In genomic region chr10:3090914-3091313, GRCh38 we compare ENCODE assay signal across 8 cellular contexts. TPM values are rescaled to one million over a fixed set of nuclear protein-coding genes. Genes with fewer than 3 reads are reported as not detected.
DNase-seq lines count a peak whose midpoint lies in the region; ATAC-seq and TF ChIP-seq lines count a peak whose summit lies in the region.

No MANE protein-coding gene starts in this region.

- peak overlapping the region; percentile 73 for H3K18ac ChIP-seq in IMR-90 (ENCODE audit: low read depth, low read length)

- peak overlapping the region; percentile 85 for H3K4ac ChIP-seq in IMR-90 (ENCODE audit: low read depth, low read length)

- H2AFZ ChIP-seq in IMR-90 (replicated peaks; ENCODE audit: low read length, poor library complexity), result peak overlapping the region; percentile 12

- TF ChIP-seq CTCF in IMR-90 (conservative IDR thresholded peaks at IDR 0.05; ENCODE audit: low read depth, low read length), result no peak
- no peak for TF ChIP-seq CTCF in breast epithelium (IDR thresholded peaks at IDR 0.05)

- peaks cover 34% of the 10 kb centered on the region for H3K4me1 ChIP-seq in IMR-90 (ENCODE audit: control insufficient read depth, insufficient read depth, low read length)
- peaks cover 0 to 4% of the 10 kb centered on the region in 2 donors for H3K4me1 ChIP-seq in breast epithelium

- H3K36me3 ChIP-seq in IMR-90 (ENCODE audit: control insufficient read depth, insufficient read depth, low read length) (peaks cover 26% of the 10 kb centered on the region), breast epithelium (no peaks in the 10 kb centered on the region)

- peak overlapping the region; percentile 81 for H3K27ac ChIP-seq in IMR-90 (ENCODE audit: insufficient read depth, low read length)
- peak overlapping the region; percentile 81 to 89 for H3K27ac ChIP-seq in breast epithelium
- H3K27ac ChIP-seq in layer of hippocampus (ENCODE audit: low read depth, low read length), result peak overlapping the region; percentile 47

- ATAC-seq in IMR-90 (ENCODE audit: low read depth), result no peak
- ATAC-seq in GM19463 (IDR thresholded peaks at IDR 0.05; ENCODE audit: unreplicated experiment), result no peak

- intact Hi-C loops in IMR-90 (cut with micrococcal nuclease) (no loop called here), breast epithelium (cut with DNase I; ENCODE audit: low total_unique reads) (no loop called here)

- peaks cover 45% of the 10 kb centered on the region for H4K20me1 ChIP-seq in IMR-90 (ENCODE audit: insufficient read depth, low read length)

- 33% methylated on average over 1 of the region's 5 CpGs; no CpG with 5 or more reads in 1 of the 2 experiments for WGBS in IMR-90 (ENCODE audit: extremely low coverage in 2 of 2, insufficient read length in 1 of 2), 2 experiments

- H3K14ac ChIP-seq in IMR-90 (replicated peaks; ENCODE audit: low read depth, low read length), result peak overlapping the region; percentile 77

- TF ChIP-seq POLR2A in IMR-90 (IDR thresholded peaks at IDR 0.05; ENCODE audit: low read depth, low read length), result no peak
- TF ChIP-seq POLR2A in breast epithelium (IDR thresholded peaks at IDR 0.05), result no peak

- H2BK20ac ChIP-seq in IMR-90 (ENCODE audit: low read depth, low read length), result peak overlapping the region; percentile 73

- H4K91ac ChIP-seq in IMR-90 (ENCODE audit: insufficient read depth, low read depth, low read length), result peak overlapping the region; percentile 35

- in situ Hi-C loops in IMR-90 (cut with MboI; ENCODE audit: low sequenced_read_pairs), result no loop called here

- peak overlapping the region; percentile 44; the same call in 1 of the 2 replicates for H4K5ac ChIP-seq in IMR-90 (ENCODE audit: low read depth, low read length)

- CTCF ChIA-PET in IMR-90 (lab: Yijun Ruan, JAX), result interaction anchor here (0.9 to 1.1 kb wide), 3 partner anchors 45 to 113 kb away, joined by 3 to 5 read pairs (median 4); no protein-coding TSS in a partner anchor

- peak overlapping the region; percentile 16; the same call in 1 of the 3 replicates for H2BK15ac ChIP-seq in IMR-90 (ENCODE audit: low read depth, low read length)

- peak overlapping the region; percentile 73 for H2AK9ac ChIP-seq in IMR-90 (replicated peaks; ENCODE audit: low read depth, low read length, poor library complexity)

- H3K23ac ChIP-seq in IMR-90 (ENCODE audit: low read depth, low read length), result peak overlapping the region; percentile 78

- H3K4me3 ChIP-seq in IMR-90 (ENCODE audit: insufficient read depth, low read depth, low read length) (no peak overlapping the region), breast epithelium (peak overlapping the region in 2 of 3 donors; percentile 20 to 26)

- peak overlapping the region; percentile 86 for H2AK5ac ChIP-seq in IMR-90 (ENCODE audit: low read depth, low read length)

- H3K9me3 ChIP-seq in IMR-90 (ENCODE audit: control insufficient read depth, insufficient read depth, low read length), result no peaks in the 10 kb centered on the region
- no peaks in the 10 kb centered on the region for H3K9me3 ChIP-seq in breast epithelium

- BruUV-seq in IMR-90 (replicated peaks; lab: Mats Ljungman, UMichigan), result no TSS peak

- TF ChIP-seq RAD21 in IMR-90 (IDR thresholded peaks at IDR 0.05; ENCODE audit: low read length), result no peak

- H3K9ac ChIP-seq in IMR-90 (ENCODE audit: low read depth, low read length), result peak overlapping the region; percentile 43; the same call in 1 of the 2 replicates

- peak overlapping the region; percentile 5; the same call in 1 of the 2 replicates for H3K56ac ChIP-seq in IMR-90 (ENCODE audit: extremely low read depth, insufficient read depth, low read length)

- peak; percentile 80 for DNase-seq in A172 (ENCODE audit: low spot score)
- DNase-seq in IMR-90, result peak; percentile 57
- DNase-seq in breast epithelium (ENCODE audit: low spot score in 2 of 2), result peak in 1 of 2 donors; percentile 75
- DNase-seq in AML-193 (lab: John Stamatoyannopoulos, UW), result no peak
- no peak for DNase-seq in SIG-M5 (lab: John Stamatoyannopoulos, UW)
- no peak for DNase-seq in CD1c-positive myeloid dendritic cell (ENCODE audit: extremely low spot score)

- peak overlapping the region; percentile 84 for H2BK120ac ChIP-seq in IMR-90 (ENCODE audit: low read depth, low read length)

- peak overlapping the region; percentile 89 for H2BK5ac ChIP-seq in IMR-90 (ENCODE audit: low read depth, low read length, poor library complexity, severe bottlenecking)

- peaks cover 14 to 75% of the 10 kb centered on the region in 2 experiments for H3K79me1 ChIP-seq in IMR-90 (ENCODE audit: low read depth in 1 of 2, low read length in 2 of 2)

- POLR2A ChIA-PET in IMR-90 (lab: Charles Lee; ENCODE audit: unreplicated experiment), result no interaction called here

- H3K4me2 ChIP-seq in IMR-90 (ENCODE audit: low read depth, low read length), result peak overlapping the region; percentile 74

- H4K8ac ChIP-seq in IMR-90 (ENCODE audit: low read depth in 2 of 2, low read length in 2 of 2), result peak overlapping the region; percentile 44 to 63; a peak in 3 of 4 replicates

- dilution Hi-C loops in IMR-90 (cut with HindIII; ENCODE audit: low sequenced_read_pairs, unreplicated experiment), result no loop called here

- H3K27me3 ChIP-seq in IMR-90 (ENCODE audit: control insufficient read depth, insufficient read depth, low read length), result no peaks in the 10 kb centered on the region
- H3K27me3 ChIP-seq in breast epithelium, result no peaks in the 10 kb centered on the region
- H3K27me3 ChIP-seq in layer of hippocampus (ENCODE audit: control insufficient read depth, insufficient read depth, low read length), result no peaks in the 10 kb centered on the region

- peaks cover 33% of the 10 kb centered on the region for H3K9me1 ChIP-seq in IMR-90 (ENCODE audit: insufficient read depth, low read length)

TF ChIP-seq in IMR-90, 13 proteins besides CTCF, POLR2A, EP300 and RAD21:
- TF ChIP-seq RFX5 (IDR thresholded peaks at IDR 0.05; ENCODE audit: low read depth, low read length) (no peak), SMC3 (IDR thresholded peaks at IDR 0.05; ENCODE audit: low read depth, low read length) (no peak), NFE2L2 (IDR thresholded peaks at IDR 0.05; ENCODE audit: low read depth, low read length) (no peak), RCOR1 (IDR thresholded peaks at IDR 0.05; ENCODE audit: insufficient replicate concordance, low read length) (no peak), MAZ (IDR thresholded peaks at IDR 0.05; ENCODE audit: borderline replicate concordance, low read depth, low read length) (no peak), CEBPB (IDR thresholded peaks at IDR 0.05; ENCODE audit: low read depth, low read length) (no peak), FOS (IDR thresholded peaks at IDR 0.05; ENCODE audit: low read depth, low read length) (no peak), CHD1 (IDR thresholded peaks at IDR 0.05; ENCODE audit: low read depth, low read length) (no peak), MXI1 (IDR thresholded peaks at IDR 0.05; ENCODE audit: borderline replicate concordance, low read depth, low read length) (no peak), MAFK (IDR thresholded peaks at IDR 0.05; ENCODE audit: low read depth, low read length) (no peak), USF2 (IDR thresholded peaks at IDR 0.05; ENCODE audit: low read depth, low read length) (no peak), BHLHE40 (IDR thresholded peaks at IDR 0.05; ENCODE audit: low read depth, low read length) (no peak), ELK1 (IDR thresholded peaks at IDR 0.05; ENCODE audit: borderline replicate concordance, low read depth, low read length) (no peak)
TF ChIP-seq in IMR-90: peak in this region for 0.

RNA-seq across cellular contexts. Expression of gene PFKP, which starts 23.6 kb away (rescaled TPM):
- 233 and 244 TPM in 2 replicates for total RNA-seq in A172 (2014; rRNA removed; shearing (Covaris generic))
- total RNA-seq in IMR-90 (2012; rRNA removed) (281 and 294 TPM in 2 replicates), breast epithelium (10 to 100 TPM; 16.0 to 37.0 (median 32.9) TPM)
- polyA plus RNA-seq in IMR-90 (2012; rRNA removed), result 223 and 249 TPM in 2 replicates
- polyA plus RNA-seq in IMR-90 (2012; cell fraction: cytosol; rRNA removed), result 173 and 244 TPM in 2 replicates
- 276 and 335 TPM in 2 replicates for polyA plus RNA-seq in IMR-90 (2012; cell fraction: nucleus; rRNA removed; ENCODE audit: low replicate concordance)

Comparison
In these comparisons a context has a peak if more than half of its experiments do, and no peak if none do; other contexts are left out.
1. DNase-seq: peak in A172 (single experiment) and IMR-90 (single experiment); none in AML-193 (0 of 2), SIG-M5 (single experiment) and CD1c-positive myeloid dendritic cell (single experiment).
2. Peak in every context shown above with its lines, with median percentiles within 50 percentile points of each other: H3K27ac ChIP-seq.